ENCODE assay signal across 9 cellular contexts in genomic region chr14:73460691-73461127, GRCh38. TPM values are rescaled to one million over a fixed set of nuclear protein-coding genes. Genes with fewer than 3 reads are reported as not detected.
DNase-seq lines count a peak whose midpoint lies in the region; ATAC-seq lines count a peak whose summit lies in the region.
"Had no signal": no experiment of that assay in that cellular context is flagged by ENCODE, and none has a peak within 500 bp of the region (broad histone marks: within the 10 kb centered on the region; RNA-seq: fewer than 3 reads in every experiment).

No MANE protein-coding gene starts in this region.

- ATAC-seq in HG03354 (IDR thresholded peaks at IDR 0.05; ENCODE audit: poor library complexity, severe bottlenecking, unreplicated experiment) = no peak
- ATAC-seq: activated T-cell treated with anti-CD3 and anti-CD28 coated beads, Interleukin-2, amount 50 U/mL, for 72 hours had no signal

- peak; percentile 43 for DNase-seq in NCI-H146 (lab: John Stamatoyannopoulos, UW)
- DNase-seq in NCI-H146 treated with DMSO at 0.1 percent for 48 hours (lab: John Stamatoyannopoulos, UW; ENCODE audit: unreplicated experiment) = no peak
- DNase-seq in NCI-H446 treated with DMSO at 0.1 percent for 48 hours (lab: John Stamatoyannopoulos, UW) = peak; percentile 56
- DNase-seq in dermis microvascular lymphatic vessel endothelial cell (ENCODE audit: low read depth in 2 of 2) = peak; percentile 92 to 96
- peak; percentile 53 for DNase-seq in renal cortical epithelial cell (ENCODE audit: low read depth)
- no peak for DNase-seq in DMS53 treated with DMSO at 0.1 percent for 48 hours (lab: John Stamatoyannopoulos, UW; ENCODE audit: unreplicated experiment)
- DNase-seq in activated CD4-positive, CD25-positive, alpha-beta regulatory T cell (lab: John Stamatoyannopoulos, UW) = no peak
- DNase-seq: activated T-cell treated with anti-CD3 and anti-CD28 coated beads, Interleukin-2, amount 50 U/mL, for 72 hours had no signal

RNA-seq across cellular contexts. Expression of gene NUMB, which starts 2.4 kb away (rescaled TPM):
- total RNA-seq in dermis microvascular lymphatic vessel endothelial cell (53.1 and 72.8 TPM in 2 replicates), renal cortical epithelial cell (17.7 and 53.9 TPM in 2 replicates)

RNA-seq across cellular contexts. Expression of gene RIOX1, which starts 30.0 kb away (rescaled TPM):
- total RNA-seq in dermis microvascular lymphatic vessel endothelial cell (15.0 and 18.2 TPM in 2 replicates), renal cortical epithelial cell (20.5 and 28.0 TPM in 2 replicates)

Comparison
In these comparisons a context has a peak if more than half of its experiments do, and no peak if none do; other contexts are left out.
1. DNase-seq: peak in NCI-H146 (single experiment), NCI-H446 treated with DMSO at 0.1 percent for 48 hours (single experiment), dermis microvascular lymphatic vessel endothelial cell (2 of 2) and renal cortical epithelial cell (single experiment); none in NCI-H146 treated with DMSO at 0.1 percent for 48 hours (single experiment), DMS53 treated with DMSO at 0.1 percent for 48 hours (single experiment) and activated CD4-positive, CD25-positive, alpha-beta regulatory T cell (0 of 4).